In genomic region chr7:55054252-55054651, GRCh38 we compare ENCODE assay signal across 21 cellular contexts. TPM values are rescaled to one million over a fixed set of nuclear protein-coding genes. Genes with fewer than 3 reads are reported as not detected.
DNase-seq lines count a peak whose midpoint lies in the region; ATAC-seq and TF ChIP-seq lines count a peak whose summit lies in the region.
"Had no signal": no experiment of that assay in that cellular context is flagged by ENCODE, and none has a peak within 500 bp of the region (broad histone marks: within the 10 kb centered on the region; RNA-seq: fewer than 3 reads in every experiment).

No MANE protein-coding gene starts in this region.

- H3K4me1 ChIP-seq in muscle layer of duodenum (ENCODE audit: control insufficient read depth in 1 of 2, insufficient read depth in 2 of 2, low read length in 2 of 2), result peaks cover 0 to 20% of the 10 kb centered on the region in 2 donors
- H3K4me1 ChIP-seq in suprapubic skin, result peaks cover 81% of the 10 kb centered on the region

- TF ChIP-seq EP300 in suprapubic skin (IDR thresholded peaks at IDR 0.05), result no peak

- peaks cover 96% of the 10 kb centered on the region for H3K4me1 Mint-ChIP-seq in HFFc6 (ENCODE audit: low read depth)
- H3K4me1 Mint-ChIP-seq: naive thymus-derived CD4-positive, alpha-beta T cell; stimulated activated naive B cell treated with anti-CD40 and anti-IgM and Interleukin-4, amounts not matched to agents 10 μg/mL and 1 μg/mL and 100 μg/mL, for 72 hours had no signal

- H3K27ac Mint-ChIP-seq in HFFc6, result peak overlapping the region; percentile 100
- H3K27ac Mint-ChIP-seq: naive thymus-derived CD4-positive, alpha-beta T cell; stimulated activated naive B cell treated with anti-CD40 and anti-IgM and Interleukin-4, amounts not matched to agents 10 μg/mL and 1 μg/mL and 100 μg/mL, for 72 hours; WTC11 had no signal

- H3K27ac ChIP-seq in coronary artery (peak overlapping the region; percentile 48 to 72), muscle layer of duodenum (ENCODE audit: low read length) (peak overlapping the region; percentile 54), suprapubic skin (peak overlapping the region; percentile 94)
- H3K27ac ChIP-seq: cardiac muscle cell had no signal

- no peaks in the 10 kb centered on the region for H3K27me3 ChIP-seq in muscle layer of duodenum (ENCODE audit: low read depth, low read length)
- no peaks in the 10 kb centered on the region for H3K27me3 ChIP-seq in suprapubic skin
- H3K27me3 ChIP-seq: BE2C, cardiac muscle cell, heart left ventricle, right lobe of liver had no signal

- no peak for TF ChIP-seq CTCF in HFFc6 (IDR thresholded peaks at IDR 0.05)
- peak; percentile 34 for TF ChIP-seq CTCF in coronary artery (IDR thresholded peaks at IDR 0.05)
- TF ChIP-seq CTCF in suprapubic skin (IDR thresholded peaks at IDR 0.05), result peak in 1 of 2 donors; percentile 18

- H3K36me3 Mint-ChIP-seq in HFFc6 (ENCODE audit: low read depth), result peaks cover 34% of the 10 kb centered on the region
- H3K36me3 Mint-ChIP-seq: naive thymus-derived CD4-positive, alpha-beta T cell; stimulated activated naive B cell treated with anti-CD40 and anti-IgM and Interleukin-4, amounts not matched to agents 10 μg/mL and 1 μg/mL and 100 μg/mL, for 72 hours; WTC11 had no signal

- H3K27me3 Mint-ChIP-seq in HFFc6 (ENCODE audit: insufficient read depth), result peaks cover 4% of the 10 kb centered on the region; the same call in 1 of the 2 replicates

- H3K9me3 Mint-ChIP-seq in HFFc6, result no peaks in the 10 kb centered on the region

- H3K36me3 ChIP-seq in muscle layer of duodenum (ENCODE audit: control insufficient read depth in 1 of 2, insufficient read depth in 2 of 2, low read length in 2 of 2), result no peaks in the 10 kb centered on the region
- no peaks in the 10 kb centered on the region for H3K36me3 ChIP-seq in suprapubic skin
- H3K36me3 ChIP-seq: cardiac muscle cell, heart left ventricle, right lobe of liver had no signal

- DNase-seq in HFFc6 (no peak), coronary artery (ENCODE audit: low spot score) (no peak), suprapubic skin (ENCODE audit: low spot score in 2 of 2) (no peak), NCI-H510A treated with DMSO at 0.1 percent for 48 hours (lab: John Stamatoyannopoulos, UW) (no peak), A172 (ENCODE audit: low spot score) (no peak)
- DNase-seq in activated CD4-positive, CD25-positive, alpha-beta regulatory T cell treated with anti-CD3 and anti-CD28 coated beads, Interleukin-2, amount 50 U/mL, for 72 hours, result no peak
- DNase-seq: activated naive CD4-positive, alpha-beta T cell; BE2C; heart left ventricle; Kasumi-1; naive thymus-derived CD4-positive, alpha-beta T cell; NCI-H510A; OCI-M1; right lobe of liver; stimulated activated naive B cell treated with anti-CD40 and anti-IgM and Interleukin-4, amounts not matched to agents 10 μg/mL and 1 μg/mL and 100 μg/mL, for 72 hours; SW 1271 had no signal

- H3K4me3 Mint-ChIP-seq in HFFc6, result peak overlapping the region; percentile 29; the same call in 1 of the 2 replicates
- H3K4me3 Mint-ChIP-seq: naive thymus-derived CD4-positive, alpha-beta T cell; stimulated activated naive B cell treated with anti-CD40 and anti-IgM and Interleukin-4, amounts not matched to agents 10 μg/mL and 1 μg/mL and 100 μg/mL, for 72 hours; WTC11 had no signal

- no peak for ATAC-seq in GM18511 (IDR thresholded peaks at IDR 0.05; ENCODE audit: unreplicated experiment)
- ATAC-seq: HCT116; naive thymus-derived CD4-positive, alpha-beta T cell; right lobe of liver had no signal

- no peak for TF ChIP-seq POLR2A in suprapubic skin (IDR thresholded peaks at IDR 0.05)

- WGBS in suprapubic skin, result 42% methylated on average over 9 of the region's 9 CpGs

- H3K9me3 ChIP-seq in muscle layer of duodenum (ENCODE audit: control insufficient read depth in 1 of 2, low read length in 2 of 2) (no peaks in the 10 kb centered on the region), suprapubic skin (no peaks in the 10 kb centered on the region)
- H3K9me3 ChIP-seq: BE2C, heart left ventricle, right lobe of liver had no signal

- H3K4me3 ChIP-seq in coronary artery, result no peak overlapping the region
- H3K4me3 ChIP-seq in muscle layer of duodenum (ENCODE audit: low read depth in 1 of 2, low read length in 2 of 2), result no peak overlapping the region
- no peak overlapping the region for H3K4me3 ChIP-seq in suprapubic skin
- H3K4me3 ChIP-seq: cardiac muscle cell, heart left ventricle, right lobe of liver had no signal

RNA-seq across cellular contexts. Expression of gene EGFR, which starts 35.4 kb away (rescaled TPM):
- 10 to 100 TPM; 69.9 to 87.2 (median 77.0) TPM for total RNA-seq in HFFc6 (2021; fragmentation: NEBNext Ultra II Directional; extraction: Animal tissue kit (Norgen Biotek cat#: 25700))
- 100 to 1,000 TPM; 231 to 341 (median 271) TPM for total RNA-seq in suprapubic skin
- total RNA-seq in A172 (2014; rRNA removed; shearing (Covaris generic)), result 75.4 and 79.3 TPM in 2 replicates
